Comparison of ENCODE assay signal across 11 cellular contexts in genomic region chr19:40474737-40475136, GRCh38.
"Had no signal": no experiment of that assay in that cellular context is flagged by ENCODE, and none has a peak within 500 bp of the region (broad histone marks: within the 10 kb centered on the region; RNA-seq: fewer than 3 reads in every experiment).

No MANE protein-coding gene starts in this region.

- H3K4me2 ChIP-seq: GM23338 had no signal

- H3K36me3 ChIP-seq: HAP-1 had no signal

- FAIRE-seq: H1, H54 had no signal

- H3K9me3 ChIP-seq: HAP-1 had no signal

- DNase-seq: GM23248, GOT3, H7, H9, HCEC 1CT, HFFc6 had no signal

- H3K9me3 Mint-ChIP-seq: GM23338, H9, HFFc6 had no signal

- ATAC-seq: GM23338, HCT116 had no signal

- H3K27ac ChIP-seq: GM23248 had no signal

- H3K27ac Mint-ChIP-seq: GM23338, H9, HFFc6 had no signal

- H3K4me1 ChIP-seq: HAP-1 had no signal

- H3K4me3 Mint-ChIP-seq: GM23338, H9, HFFc6 had no signal

- H3K4me1 Mint-ChIP-seq: GM23338, H9 had no signal

- H3K4me3 ChIP-seq: GM23248, GM23338, HAP-1 had no signal

- H2AFZ ChIP-seq: GM23248, GM23338 had no signal

- H3K9ac ChIP-seq: GM23248 had no signal
